Comparison of ENCODE assay signal across 9 cellular contexts in genomic region chr1:109624215-109625010, GRCh38. TPM values are rescaled to one million over a fixed set of nuclear protein-coding genes. Genes with fewer than 3 reads are reported as not detected.
DNase-seq lines count a peak whose midpoint lies in the region; ATAC-seq and TF ChIP-seq lines count a peak whose summit lies in the region.
"Had no signal": no experiment of that assay in that cellular context is flagged by ENCODE, and none has a peak within 500 bp of the region (broad histone marks: within the 10 kb centered on the region; RNA-seq: fewer than 3 reads in every experiment).

No MANE protein-coding gene starts in this region.

- no peak for TF ChIP-seq CTCF in stomach (IDR thresholded peaks at IDR 0.05)

- H3K4me3 ChIP-seq in stomach: peak overlapping the region in 3 of 4 donors; percentile 5 to 22 (median 18)

- H3K27me3 Mint-ChIP-seq in activated CD4-positive, alpha-beta memory T cell treated with anti-CD3 and anti-CD28 coated beads, Interleukin-2, amount 10 ng/mL, durations not matched to agents 7 days and 5 days: no peaks in the 10 kb centered on the region
- no peaks in the 10 kb centered on the region for H3K27me3 Mint-ChIP-seq in activated CD4-positive, alpha-beta memory T cell treated with anti-CD3 and anti-CD28 coated beads for 36 hours

- H3K36me3 Mint-ChIP-seq in activated CD4-positive, alpha-beta memory T cell treated with anti-CD3 and anti-CD28 coated beads, Interleukin-2, amount 10 ng/mL, durations not matched to agents 7 days and 5 days (ENCODE audit: low read depth): peaks cover 32% of the 10 kb centered on the region
- H3K36me3 Mint-ChIP-seq in activated CD4-positive, alpha-beta memory T cell treated with anti-CD3 and anti-CD28 coated beads for 36 hours: peaks cover 20% of the 10 kb centered on the region

- CTCF ChIA-PET in activated CD4-positive, alpha-beta memory T cell treated with anti-CD3 and anti-CD28 coated beads, Interleukin-2, amount 10 ng/mL, durations not matched to agents 7 days and 5 days (lab: Charles Lee): interaction anchor here (0.6 to 3.7 kb wide), 7 partner anchors 9 to 92 kb away, joined by 3 to 14 read pairs (median 3); no protein-coding TSS in a partner anchor
- CTCF ChIA-PET in activated CD4-positive, alpha-beta memory T cell treated with anti-CD3 and anti-CD28 coated beads for 36 hours (lab: Charles Lee): interaction anchor here (1.0 to 4.4 kb wide), 5 partner anchors 16 to 360 kb away, joined by 3 to 29 read pairs (median 5); partner anchors contain the start of gene AHCYL1

- POLR2A ChIA-PET in activated CD4-positive, alpha-beta memory T cell treated with anti-CD3 and anti-CD28 coated beads, Interleukin-2, amount 10 ng/mL, durations not matched to agents 7 days and 5 days (lab: Charles Lee): interaction anchor here (0.8 to 8.5 kb wide), 6 partner anchors 12 to 78 kb away, joined by 3 to 106 read pairs (median 4); partner anchors contain the start of gene GNAI3
- POLR2A ChIA-PET in activated CD4-positive, alpha-beta memory T cell treated with anti-CD3 and anti-CD28 coated beads for 36 hours (lab: Charles Lee): interaction anchor here (1.2 kb wide), 1 partner anchor 75 kb away, joined by 4 read pairs; no protein-coding TSS in a partner anchor

- no peak for DNase-seq in activated CD4-positive, alpha-beta memory T cell treated with anti-CD3 and anti-CD28 coated beads, Interleukin-2, amount 10 ng/mL, durations not matched to agents 7 days and 5 days
- DNase-seq in activated CD4-positive, alpha-beta memory T cell treated with anti-CD3 and anti-CD28 coated beads for 36 hours: no peak
- DNase-seq in NCI-H1436 treated with DMSO at 0.1 percent for 48 hours (lab: John Stamatoyannopoulos, UW) (peak; percentile 32), dedifferentiated amniotic fluid mesenchymal stem cell (ENCODE audit: extremely low spot score) (peak; percentile 13), stomach (no peak)

- H3K9me3 ChIP-seq in stomach: no peaks in the 10 kb centered on the region

- 66 to 80% (median 76%) methylated on average over 10 to 16 of the region's 16 CpGs for WGBS in stomach, 5 donors

- intact Hi-C loops in activated CD4-positive, alpha-beta memory T cell treated with anti-CD3 and anti-CD28 coated beads for 36 hours (cut with micrococcal nuclease): loop anchor here (5.0 kb wide), 2 partner anchors 122 to 342 kb away; partner anchors contain the start of gene PSRC1
- intact Hi-C loops in stomach (cut with DNase I; ENCODE audit: low total_unique reads): no loop called here

- peak overlapping the region; percentile 77 for H3K27ac Mint-ChIP-seq in activated CD4-positive, alpha-beta memory T cell treated with anti-CD3 and anti-CD28 coated beads, Interleukin-2, amount 10 ng/mL, durations not matched to agents 7 days and 5 days
- H3K27ac Mint-ChIP-seq in activated CD4-positive, alpha-beta memory T cell treated with anti-CD3 and anti-CD28 coated beads for 36 hours: no peak overlapping the region

- H3K4me1 Mint-ChIP-seq in activated CD4-positive, alpha-beta memory T cell treated with anti-CD3 and anti-CD28 coated beads, Interleukin-2, amount 10 ng/mL, durations not matched to agents 7 days and 5 days: peaks cover 45% of the 10 kb centered on the region
- H3K4me1 Mint-ChIP-seq in activated CD4-positive, alpha-beta memory T cell treated with anti-CD3 and anti-CD28 coated beads for 36 hours (ENCODE audit: low read depth): peaks cover 29% of the 10 kb centered on the region

- no peaks in the 10 kb centered on the region for H3K9me3 Mint-ChIP-seq in activated CD4-positive, alpha-beta memory T cell treated with anti-CD3 and anti-CD28 coated beads, Interleukin-2, amount 10 ng/mL, durations not matched to agents 7 days and 5 days
- no peaks in the 10 kb centered on the region for H3K9me3 Mint-ChIP-seq in activated CD4-positive, alpha-beta memory T cell treated with anti-CD3 and anti-CD28 coated beads for 36 hours

- TF ChIP-seq POLR2A in stomach (IDR thresholded peaks at IDR 0.05): no peak

- peaks cover 29 to 57% (median 51%) of the 10 kb centered on the region in 4 donors for H3K4me1 ChIP-seq in stomach

- ATAC-seq in HG03442 (IDR thresholded peaks at IDR 0.05; ENCODE audit: unreplicated experiment): no peak
- no peak for ATAC-seq in GM19395 (IDR thresholded peaks at IDR 0.05; ENCODE audit: unreplicated experiment)
- ATAC-seq in HG03045 (IDR thresholded peaks at IDR 0.05; ENCODE audit: unreplicated experiment): no peak

- peak overlapping the region in 3 of 5 donors; percentile 53 to 68 (median 59) for H3K27ac ChIP-seq in stomach

- peak overlapping the region; percentile 17 for H3K4me3 Mint-ChIP-seq in activated CD4-positive, alpha-beta memory T cell treated with anti-CD3 and anti-CD28 coated beads, Interleukin-2, amount 10 ng/mL, durations not matched to agents 7 days and 5 days
- no peak overlapping the region for H3K4me3 Mint-ChIP-seq in activated CD4-positive, alpha-beta memory T cell treated with anti-CD3 and anti-CD28 coated beads for 36 hours

- TF ChIP-seq EP300 in stomach (IDR thresholded peaks at IDR 0.05): no peak

- no peaks in the 10 kb centered on the region for H3K27me3 ChIP-seq in stomach

- H3K36me3 ChIP-seq in stomach: peaks cover 36 to 45% (median 39%) of the 10 kb centered on the region in 4 donors

RNA-seq across cellular contexts. Expression of gene AMPD2, which starts 4.8 kb away (rescaled TPM):
- total RNA-seq in activated CD4-positive, alpha-beta memory T cell treated with anti-CD3 and anti-CD28 coated beads, Interleukin-2, amount 10 ng/mL, durations not matched to agents 7 days and 5 days: 100 to 1,000 TPM; 110 to 122 TPM
- 10 to 100 TPM; 79.1 to 93.3 TPM for total RNA-seq in activated CD4-positive, alpha-beta memory T cell treated with anti-CD3 and anti-CD28 coated beads for 36 hours
- total RNA-seq in stomach: 100 to 1,000 TPM in 3 of 5 donors, 10 to 100 TPM in 2; 69.4 to 364 (median 212) TPM
- 10 to 100 TPM; 16.1 to 22.5 (median 18.9) TPM for polyA plus RNA-seq in stomach

RNA-seq across cellular contexts. Expression of gene GNAT2, which starts 5.0 kb away (rescaled TPM):
- total RNA-seq in activated CD4-positive, alpha-beta memory T cell treated with anti-CD3 and anti-CD28 coated beads, Interleukin-2, amount 10 ng/mL, durations not matched to agents 7 days and 5 days: not detected
- under 1 TPM; 0.29 to 0.31 TPM for total RNA-seq in activated CD4-positive, alpha-beta memory T cell treated with anti-CD3 and anti-CD28 coated beads for 36 hours
- not detected for total RNA-seq in stomach
- under 1 TPM in 1 of 3 donors, not detected in 2; 0.43 TPM for polyA plus RNA-seq in stomach
- total RNA-seq: cerebellum had no signal

RNA-seq across cellular contexts. Expression of gene GSTM4, which starts 31.5 kb away (rescaled TPM):
- 10 to 100 TPM; 10.4 to 14.3 TPM for total RNA-seq in activated CD4-positive, alpha-beta memory T cell treated with anti-CD3 and anti-CD28 coated beads, Interleukin-2, amount 10 ng/mL, durations not matched to agents 7 days and 5 days
- 10 to 100 TPM in 1 of 2 experiments, 1 to 10 TPM in 1; 8.2 to 12.0 TPM for total RNA-seq in activated CD4-positive, alpha-beta memory T cell treated with anti-CD3 and anti-CD28 coated beads for 36 hours
- 10 to 100 TPM in 4 of 5 donors, 1 to 10 TPM in 1; 7.5 to 63.6 (median 22.3) TPM for total RNA-seq in stomach
- polyA plus RNA-seq in stomach: 10 to 100 TPM; 23.6 to 32.6 (median 24.7) TPM

RNA-seq across cellular contexts. Expression of gene GSTM2, which starts 43.4 kb away (rescaled TPM):
- 10 to 100 TPM; 15.9 to 17.6 TPM for total RNA-seq in activated CD4-positive, alpha-beta memory T cell treated with anti-CD3 and anti-CD28 coated beads, Interleukin-2, amount 10 ng/mL, durations not matched to agents 7 days and 5 days
- total RNA-seq in activated CD4-positive, alpha-beta memory T cell treated with anti-CD3 and anti-CD28 coated beads for 36 hours: 10 to 100 TPM in 1 of 2 experiments, 1 to 10 TPM in 1; 8.2 to 11.9 TPM
- 100 to 1,000 TPM in 3 of 5 donors, 10 to 100 TPM in 2; 22.3 to 219 (median 126) TPM for total RNA-seq in stomach
- polyA plus RNA-seq in stomach: 100 to 1,000 TPM; 102 to 149 (median 122) TPM

Comparison
In these comparisons a context has a peak if more than half of its experiments do, and no peak if none do; other contexts are left out.
1. DNase-seq: peak in NCI-H1436 treated with DMSO at 0.1 percent for 48 hours (single experiment) and dedifferentiated amniotic fluid mesenchymal stem cell (single experiment); none in activated CD4-positive, alpha-beta memory T cell treated with anti-CD3 and anti-CD28 coated beads, Interleukin-2, amount 10 ng/mL, durations not matched to agents 7 days and 5 days (single experiment), activated CD4-positive, alpha-beta memory T cell treated with anti-CD3 and anti-CD28 coated beads for 36 hours (single experiment) and stomach (single experiment).